ENCODE assay signal across 25 cellular contexts in genomic region chr7:132257253-132257652, GRCh38.
"Had no signal": no experiment of that assay in that cellular context is flagged by ENCODE, and none has a peak within 500 bp of the region (broad histone marks: within the 10 kb centered on the region; RNA-seq: fewer than 3 reads in every experiment).

No MANE protein-coding gene starts in this region.

- DNase-seq: colonic mucosa; effector CD4-positive, alpha-beta T cell; endodermal cell; erythroblast; gastrocnemius medialis; glutamatergic neuron; left lung; mesenchymal stem cell; midbrain; nucleus accumbens; sigmoid colon; stimulated activated CD4-positive, alpha-beta T cell treated with anti-CD3 and anti-CD28 coated beads, Interleukin-2, amount 100 ng/mL, for 24 hours; stimulated activated CD4-positive, alpha-beta T cell treated with anti-CD3 and anti-CD28 coated beads, Interleukin-4, amount 100 ng/mL, for 4 hours; stimulated activated naive B cell treated with anti-CD40 and anti-IgM and Interleukin-4, amounts not matched to agents 10 μg/mL and 1 μg/mL and 100 μg/mL, for 72 hours; stimulated activated naive CD8-positive, alpha-beta T cell treated with anti-CD3 and anti-CD28 coated beads, Interleukin-15, amount 100 ng/mL, for 72 hours; thyroid gland; upper lobe of left lung; uterus had no signal

- ATAC-seq: gastrocnemius medialis; left lung; natural killer cell treated with Interleukin-12 subunit alpha and Interleukin-12 subunit beta and Interleukin-15 and Interleukin-18, amount 100 ng/mL, for 72 hours; stimulated activated naive B cell treated with anti-CD40 and anti-IgM and Interleukin-4, amounts not matched to agents 10 μg/mL and 1 μg/mL and 100 μg/mL, for 72 hours; stimulated activated naive CD8-positive, alpha-beta T cell treated with anti-CD3 and anti-CD28 coated beads, Interleukin-15, amount 100 ng/mL, for 72 hours had no signal

- H3K4me3 ChIP-seq: colonic mucosa, gastrocnemius medialis, left lung, lung, neural progenitor cell, prostate gland, sigmoid colon, skin epidermis, thyroid gland, upper lobe of left lung, uterus had no signal

- H3K27ac Mint-ChIP-seq: endodermal cell; natural killer cell treated with Interleukin-12 subunit alpha and Interleukin-12 subunit beta and Interleukin-15 and Interleukin-18, amount 100 ng/mL, for 72 hours; neural progenitor cell; stimulated activated naive B cell treated with anti-CD40 and anti-IgM and Interleukin-4, amounts not matched to agents 10 μg/mL and 1 μg/mL and 100 μg/mL, for 72 hours; stimulated activated naive CD8-positive, alpha-beta T cell treated with anti-CD3 and anti-CD28 coated beads, Interleukin-15, amount 100 ng/mL, for 72 hours had no signal

- H3K4me1 ChIP-seq: colonic mucosa, gastrocnemius medialis, left lung, neural progenitor cell, prostate gland, thyroid gland, uterus had no signal

- H3K4me1 Mint-ChIP-seq: endodermal cell; neural progenitor cell; stimulated activated naive B cell treated with anti-CD40 and anti-IgM and Interleukin-4, amounts not matched to agents 10 μg/mL and 1 μg/mL and 100 μg/mL, for 72 hours; stimulated activated naive CD8-positive, alpha-beta T cell treated with anti-CD3 and anti-CD28 coated beads, Interleukin-15, amount 100 ng/mL, for 72 hours had no signal

- H3K9me3 Mint-ChIP-seq: endodermal cell; natural killer cell treated with Interleukin-12 subunit alpha and Interleukin-12 subunit beta and Interleukin-15 and Interleukin-18, amount 100 ng/mL, for 72 hours; neural progenitor cell; stimulated activated naive B cell treated with anti-CD40 and anti-IgM and Interleukin-4, amounts not matched to agents 10 μg/mL and 1 μg/mL and 100 μg/mL, for 72 hours; stimulated activated naive CD8-positive, alpha-beta T cell treated with anti-CD3 and anti-CD28 coated beads, Interleukin-15, amount 100 ng/mL, for 72 hours had no signal

- H3K27me3 ChIP-seq: colonic mucosa, gastrocnemius medialis, left lung, neural progenitor cell, thyroid gland, upper lobe of left lung, uterus had no signal

- H3K27ac ChIP-seq: colonic mucosa, gastrocnemius medialis, left lung, neural progenitor cell, parathyroid adenoma, prostate gland, skin epidermis, thyroid gland, upper lobe of left lung, uterus had no signal

- H3K4me3 Mint-ChIP-seq: endodermal cell; natural killer cell treated with Interleukin-12 subunit alpha and Interleukin-12 subunit beta and Interleukin-15 and Interleukin-18, amount 100 ng/mL, for 72 hours; neural progenitor cell; stimulated activated naive B cell treated with anti-CD40 and anti-IgM and Interleukin-4, amounts not matched to agents 10 μg/mL and 1 μg/mL and 100 μg/mL, for 72 hours; stimulated activated naive CD8-positive, alpha-beta T cell treated with anti-CD3 and anti-CD28 coated beads, Interleukin-15, amount 100 ng/mL, for 72 hours had no signal

- H3K27me3 Mint-ChIP-seq: natural killer cell treated with Interleukin-12 subunit alpha and Interleukin-12 subunit beta and Interleukin-15 and Interleukin-18, amount 100 ng/mL, for 72 hours; stimulated activated naive CD8-positive, alpha-beta T cell treated with anti-CD3 and anti-CD28 coated beads, Interleukin-15, amount 100 ng/mL, for 72 hours had no signal

- H3K9me3 ChIP-seq: colonic mucosa, gastrocnemius medialis, left lung, prostate gland, sigmoid colon, thyroid gland, upper lobe of left lung, uterus had no signal

- H3K36me3 ChIP-seq: colonic mucosa, gastrocnemius medialis, left lung, neural progenitor cell, prostate gland, sigmoid colon, thyroid gland, upper lobe of left lung, uterus had no signal

- H3K36me3 Mint-ChIP-seq: natural killer cell treated with Interleukin-12 subunit alpha and Interleukin-12 subunit beta and Interleukin-15 and Interleukin-18, amount 100 ng/mL, for 72 hours; neural progenitor cell; stimulated activated naive B cell treated with anti-CD40 and anti-IgM and Interleukin-4, amounts not matched to agents 10 μg/mL and 1 μg/mL and 100 μg/mL, for 72 hours had no signal

- FAIRE-seq: endothelial cell of umbilical vein had no signal
